1 cellular context compared by ENCODE assay signal in genomic region chr15:26051771-26052685, GRCh38.
TF ChIP-seq lines count a peak whose summit lies in the region.

No MANE protein-coding gene starts in this region.

TF ChIP-seq in HEK293, 187 proteins besides CTCF, POLR2A, EP300 and RAD21 (continued from another document and continues in another):
- TF ChIP-seq, protein P1, sequence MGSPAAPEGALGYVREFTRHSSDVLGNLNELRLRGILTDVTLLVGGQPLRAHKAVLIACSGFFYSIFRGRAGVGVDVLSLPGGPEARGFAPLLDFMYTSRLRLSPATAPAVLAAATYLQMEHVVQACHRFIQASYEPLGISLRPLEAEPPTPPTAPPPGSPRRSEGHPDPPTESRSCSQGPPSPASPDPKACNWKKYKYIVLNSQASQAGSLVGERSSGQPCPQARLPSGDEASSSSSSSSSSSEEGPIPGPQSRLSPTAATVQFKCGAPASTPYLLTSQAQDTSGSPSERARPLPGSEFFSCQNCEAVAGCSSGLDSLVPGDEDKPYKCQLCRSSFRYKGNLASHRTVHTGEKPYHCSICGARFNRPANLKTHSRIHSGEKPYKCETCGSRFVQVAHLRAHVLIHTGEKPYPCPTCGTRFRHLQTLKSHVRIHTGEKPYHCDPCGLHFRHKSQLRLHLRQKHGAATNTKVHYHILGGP (tag by site-specific recombination; IDR thresholded peaks at IDR 0.05): no peak
- TF ChIP-seq ZNF76 (tag by site-specific recombination; IDR thresholded peaks at IDR 0.05; ENCODE audit: borderline replicate concordance, low read depth) (no peak), ZFP41 (tag by site-specific recombination; IDR thresholded peaks at IDR 0.05; ENCODE audit: borderline replicate concordance) (no peak), ZNF184 (tag by site-specific recombination; IDR thresholded peaks at IDR 0.05) (no peak), ZNF48 (tag by site-specific recombination; IDR thresholded peaks at IDR 0.05) (no peak), MEIS1 (CRISPR knock-in tag; IDR thresholded peaks at IDR 0.05; ENCODE audit: borderline replicate concordance) (no peak), ZNF549 (tag by site-specific recombination; IDR thresholded peaks at IDR 0.05) (no peak), ZNF175 (tag by site-specific recombination; IDR thresholded peaks at IDR 0.05) (no peak), ZNF18 (tag by site-specific recombination; IDR thresholded peaks at IDR 0.05) (no peak), ZNF350 (tag by site-specific recombination; IDR thresholded peaks at IDR 0.05) (no peak), GLIS2 (tag by site-specific recombination; IDR thresholded peaks at IDR 0.05) (0 out of 2 replicates have a peak, but pooled peaks have one; percentile 11), SCRT2 (tag by site-specific recombination; IDR thresholded peaks at IDR 0.05) (no peak), ZNF146 (tag by site-specific recombination; IDR thresholded peaks at IDR 0.05) (no peak), ZNF670 (tag by site-specific recombination; IDR thresholded peaks at IDR 0.05; ENCODE audit: low read depth) (no peak), ZIC2 (tag by site-specific recombination; IDR thresholded peaks at IDR 0.05) (peak; percentile 76), ZNF768 (tag by site-specific recombination; IDR thresholded peaks at IDR 0.05) (no peak), PRDM4 (tag by site-specific recombination; IDR thresholded peaks at IDR 0.05) (peak; percentile 87), HOXA7 (CRISPR knock-in tag; IDR thresholded peaks at IDR 0.05; ENCODE audit: borderline replicate concordance) (no peak), ZNF561 (tag by site-specific recombination; IDR thresholded peaks at IDR 0.05; ENCODE audit: borderline replicate concordance) (no peak), REPIN1 (tag by site-specific recombination; IDR thresholded peaks at IDR 0.05; ENCODE audit: low read depth) (no peak), ZNF324 (tag by site-specific recombination; IDR thresholded peaks at IDR 0.05) (no peak), ZNF416 (tag by site-specific recombination; IDR thresholded peaks at IDR 0.05) (no peak), OSR2 (tag by site-specific recombination; IDR thresholded peaks at IDR 0.05) (peak; percentile 95), ZNF202 (tag by site-specific recombination; IDR thresholded peaks at IDR 0.05; ENCODE audit: borderline replicate concordance) (no peak), TCF7L2 (IDR thresholded peaks at IDR 0.05; ENCODE audit: borderline replicate concordance, low read depth, low read length) (no peak), ZNF292 (tag by site-specific recombination; IDR thresholded peaks at IDR 0.05; ENCODE audit: borderline replicate concordance, low read depth) (no peak), ZNF274 (IDR thresholded peaks at IDR 0.05; ENCODE audit: low read length) (no peak), ZNF274 (tag by site-specific recombination; IDR thresholded peaks at IDR 0.05; ENCODE audit: borderline replicate concordance) (no peak), ZNF19 (tag by site-specific recombination; IDR thresholded peaks at IDR 0.05; ENCODE audit: low read depth) (no peak), ZNF624 (tag by site-specific recombination; IDR thresholded peaks at IDR 0.05) (no peak), ZNF248 (tag by site-specific recombination; IDR thresholded peaks at IDR 0.05) (no peak), PRDM6 (tag by site-specific recombination; IDR thresholded peaks at IDR 0.05) (peak; percentile 90), ZBTB21 (tag by site-specific recombination; IDR thresholded peaks at IDR 0.05) (peak; percentile 46; the same call in 1 of the 2 replicates), RBAK (tag by site-specific recombination; IDR thresholded peaks at IDR 0.05) (no peak), ZNF138 (tag by site-specific recombination; IDR thresholded peaks at IDR 0.05; ENCODE audit: borderline replicate concordance) (no peak), ZNF433 (tag by site-specific recombination; IDR thresholded peaks at IDR 0.05; ENCODE audit: low read depth) (no peak), MYNN (tag by site-specific recombination; IDR thresholded peaks at IDR 0.05; ENCODE audit: borderline replicate concordance) (no peak), ZNF37A (tag by site-specific recombination; IDR thresholded peaks at IDR 0.05) (no peak), KLF7 (tag by site-specific recombination; IDR thresholded peaks at IDR 0.05; ENCODE audit: borderline replicate concordance) (0 out of 2 replicates have a peak, but pooled peaks have one; percentile 29), IKZF3 (tag by site-specific recombination; IDR thresholded peaks at IDR 0.05) (peak; percentile 87), ZNF658 (tag by site-specific recombination; IDR thresholded peaks at IDR 0.05) (no peak), ZNF394 (tag by site-specific recombination; IDR thresholded peaks at IDR 0.05; ENCODE audit: borderline replicate concordance) (no peak), ZNF362 (tag by site-specific recombination; IDR thresholded peaks at IDR 0.05) (no peak)
- TF ChIP-seq, protein P2, sequence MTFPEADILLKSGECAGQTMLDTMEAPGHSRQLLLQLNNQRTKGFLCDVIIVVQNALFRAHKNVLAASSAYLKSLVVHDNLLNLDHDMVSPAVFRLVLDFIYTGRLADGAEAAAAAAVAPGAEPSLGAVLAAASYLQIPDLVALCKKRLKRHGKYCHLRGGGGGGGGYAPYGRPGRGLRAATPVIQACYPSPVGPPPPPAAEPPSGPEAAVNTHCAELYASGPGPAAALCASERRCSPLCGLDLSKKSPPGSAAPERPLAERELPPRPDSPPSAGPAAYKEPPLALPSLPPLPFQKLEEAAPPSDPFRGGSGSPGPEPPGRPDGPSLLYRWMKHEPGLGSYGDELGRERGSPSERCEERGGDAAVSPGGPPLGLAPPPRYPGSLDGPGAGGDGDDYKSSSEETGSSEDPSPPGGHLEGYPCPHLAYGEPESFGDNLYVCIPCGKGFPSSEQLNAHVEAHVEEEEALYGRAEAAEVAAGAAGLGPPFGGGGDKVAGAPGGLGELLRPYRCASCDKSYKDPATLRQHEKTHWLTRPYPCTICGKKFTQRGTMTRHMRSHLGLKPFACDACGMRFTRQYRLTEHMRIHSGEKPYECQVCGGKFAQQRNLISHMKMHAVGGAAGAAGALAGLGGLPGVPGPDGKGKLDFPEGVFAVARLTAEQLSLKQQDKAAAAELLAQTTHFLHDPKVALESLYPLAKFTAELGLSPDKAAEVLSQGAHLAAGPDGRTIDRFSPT (tag by site-specific recombination; IDR thresholded peaks at IDR 0.05): peak; percentile 90
- TF ChIP-seq, protein P3, sequence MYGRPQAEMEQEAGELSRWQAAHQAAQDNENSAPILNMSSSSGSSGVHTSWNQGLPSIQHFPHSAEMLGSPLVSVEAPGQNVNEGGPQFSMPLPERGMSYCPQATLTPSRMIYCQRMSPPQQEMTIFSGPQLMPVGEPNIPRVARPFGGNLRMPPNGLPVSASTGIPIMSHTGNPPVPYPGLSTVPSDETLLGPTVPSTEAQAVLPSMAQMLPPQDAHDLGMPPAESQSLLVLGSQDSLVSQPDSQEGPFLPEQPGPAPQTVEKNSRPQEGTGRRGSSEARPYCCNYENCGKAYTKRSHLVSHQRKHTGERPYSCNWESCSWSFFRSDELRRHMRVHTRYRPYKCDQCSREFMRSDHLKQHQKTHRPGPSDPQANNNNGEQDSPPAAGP (tag by site-specific recombination; IDR thresholded peaks at IDR 0.05): 0 out of 2 replicates have a peak, but pooled peaks have one; percentile 34
- TF ChIP-seq, protein P4, sequence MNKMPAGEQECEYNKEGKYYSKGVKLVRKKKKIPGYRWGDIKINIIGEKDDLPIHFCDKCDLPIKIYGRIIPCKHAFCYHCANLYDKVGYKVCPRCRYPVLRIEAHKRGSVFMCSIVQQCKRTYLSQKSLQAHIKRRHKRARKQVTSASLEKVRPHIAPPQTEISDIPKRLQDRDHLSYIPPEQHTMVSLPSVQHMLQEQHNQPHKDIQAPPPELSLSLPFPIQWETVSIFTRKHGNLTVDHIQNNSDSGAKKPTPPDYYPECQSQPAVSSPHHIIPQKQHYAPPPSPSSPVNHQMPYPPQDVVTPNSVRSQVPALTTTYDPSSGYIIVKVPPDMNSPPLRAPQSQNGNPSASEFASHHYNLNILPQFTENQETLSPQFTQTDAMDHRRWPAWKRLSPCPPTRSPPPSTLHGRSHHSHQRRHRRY (tag by site-specific recombination; IDR thresholded peaks at IDR 0.05): no peak
- TF ChIP-seq, protein P5, sequence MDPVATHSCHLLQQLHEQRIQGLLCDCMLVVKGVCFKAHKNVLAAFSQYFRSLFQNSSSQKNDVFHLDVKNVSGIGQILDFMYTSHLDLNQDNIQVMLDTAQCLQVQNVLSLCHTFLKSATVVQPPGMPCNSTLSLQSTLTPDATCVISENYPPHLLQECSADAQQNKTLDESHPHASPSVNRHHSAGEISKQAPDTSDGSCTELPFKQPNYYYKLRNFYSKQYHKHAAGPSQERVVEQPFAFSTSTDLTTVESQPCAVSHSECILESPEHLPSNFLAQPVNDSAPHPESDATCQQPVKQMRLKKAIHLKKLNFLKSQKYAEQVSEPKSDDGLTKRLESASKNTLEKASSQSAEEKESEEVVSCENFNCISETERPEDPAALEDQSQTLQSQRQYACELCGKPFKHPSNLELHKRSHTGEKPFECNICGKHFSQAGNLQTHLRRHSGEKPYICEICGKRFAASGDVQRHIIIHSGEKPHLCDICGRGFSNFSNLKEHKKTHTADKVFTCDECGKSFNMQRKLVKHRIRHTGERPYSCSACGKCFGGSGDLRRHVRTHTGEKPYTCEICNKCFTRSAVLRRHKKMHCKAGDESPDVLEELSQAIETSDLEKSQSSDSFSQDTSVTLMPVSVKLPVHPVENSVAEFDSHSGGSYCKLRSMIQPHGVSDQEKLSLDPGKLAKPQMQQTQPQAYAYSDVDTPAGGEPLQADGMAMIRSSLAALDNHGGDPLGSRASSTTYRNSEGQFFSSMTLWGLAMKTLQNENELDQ (tag by site-specific recombination; IDR thresholded peaks at IDR 0.05; ENCODE audit: low read depth): no peak
- TF ChIP-seq, protein P6, sequence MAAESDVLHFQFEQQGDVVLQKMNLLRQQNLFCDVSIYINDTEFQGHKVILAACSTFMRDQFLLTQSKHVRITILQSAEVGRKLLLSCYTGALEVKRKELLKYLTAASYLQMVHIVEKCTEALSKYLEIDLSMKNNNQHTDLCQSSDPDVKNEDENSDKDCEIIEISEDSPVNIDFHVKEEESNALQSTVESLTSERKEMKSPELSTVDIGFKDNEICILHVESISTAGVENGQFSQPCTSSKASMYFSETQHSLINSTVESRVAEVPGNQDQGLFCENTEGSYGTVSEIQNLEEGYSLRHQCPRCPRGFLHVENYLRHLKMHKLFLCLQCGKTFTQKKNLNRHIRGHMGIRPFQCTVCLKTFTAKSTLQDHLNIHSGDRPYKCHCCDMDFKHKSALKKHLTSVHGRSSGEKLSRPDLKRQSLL (tag by site-specific recombination; IDR thresholded peaks at IDR 0.05): no peak
